ENCODE assay signal across 8 cellular contexts in genomic region chr6:34391023-34391485, GRCh38. TPM values are rescaled to one million over a fixed set of nuclear protein-coding genes. Genes with fewer than 3 reads are reported as not detected.
DNase-seq lines count a peak whose midpoint lies in the region; ATAC-seq and TF ChIP-seq lines count a peak whose summit lies in the region.

No MANE protein-coding gene starts in this region.

- H4K20me1 ChIP-seq in GM23248 (ENCODE audit: insufficient read depth): peaks cover 3% of the 10 kb centered on the region; the same call in 1 of the 2 replicates

- no peaks in the 10 kb centered on the region for H3K9me2 ChIP-seq in GM23248 (ENCODE audit: insufficient read depth)

- TF ChIP-seq CTCF in 22Rv1 (IDR thresholded peaks at IDR 0.05) (no peak), mucosa of descending colon (IDR thresholded peaks at IDR 0.05) (no peak)

- H3K27ac ChIP-seq in 22Rv1 (peak overlapping the region; percentile 72), GM23248 (peak overlapping the region; percentile 69)
- peak overlapping the region; percentile 86 for H3K27ac ChIP-seq in effector memory CD4-positive, alpha-beta T cell (ENCODE audit: insufficient read depth, low read length, poor library complexity, severe bottlenecking)

- H3K4me2 ChIP-seq in GM23248 (ENCODE audit: unreplicated experiment): peak overlapping the region; percentile 97

- H3K9me3 ChIP-seq in GM23248 (ENCODE audit: low read depth) (no peaks in the 10 kb centered on the region), mucosa of descending colon (no peaks in the 10 kb centered on the region)
- no peaks in the 10 kb centered on the region for H3K9me3 ChIP-seq in effector memory CD4-positive, alpha-beta T cell (ENCODE audit: control insufficient read depth, low read length)

- in situ Hi-C loops in GM23248 (cut with MboI): no loop called here

- H3K9ac ChIP-seq in GM23248: peak overlapping the region; percentile 84

- no peaks in the 10 kb centered on the region for H3K36me3 ChIP-seq in GM23248 (ENCODE audit: low read depth)
- H3K36me3 ChIP-seq in effector memory CD4-positive, alpha-beta T cell (ENCODE audit: control insufficient read depth, insufficient read depth, low read length): no peaks in the 10 kb centered on the region
- no peaks in the 10 kb centered on the region for H3K36me3 ChIP-seq in mucosa of descending colon (ENCODE audit: low read depth)

- H3F3A ChIP-seq in GM23248 (ENCODE audit: insufficient read depth): peaks cover 15% of the 10 kb centered on the region

- ATAC-seq in mucosa of descending colon: no peak

- no peaks in the 10 kb centered on the region for H3K27me3 ChIP-seq in GM23248 (replicated peaks; ENCODE audit: insufficient read depth)
- H3K27me3 ChIP-seq in effector memory CD4-positive, alpha-beta T cell (replicated peaks; ENCODE audit: control insufficient read depth, insufficient read depth, low read length, poor library complexity, severe bottlenecking): no peaks in the 10 kb centered on the region

- intact Hi-C loops in mucosa of descending colon (cut with DNase I, micrococcal nuclease): no loop called here

- peak overlapping the region; percentile 76 for H3K4me3 ChIP-seq in GM23248
- peak overlapping the region; percentile 95 for H3K4me3 ChIP-seq in effector memory CD4-positive, alpha-beta T cell (ENCODE audit: insufficient read depth, low read depth, low read length, poor library complexity, severe bottlenecking)
- peak overlapping the region; percentile 81 for H3K4me3 ChIP-seq in mucosa of descending colon

- H3K79me2 ChIP-seq in GM23248 (ENCODE audit: insufficient read depth): peaks cover 62% of the 10 kb centered on the region

- DNase-seq in GM23248 (peak; percentile 83), NOMO-1 (lab: John Stamatoyannopoulos, UW; ENCODE audit: unreplicated experiment in 2 of 2) (peak; percentile 40 to 55), mucosa of descending colon (peak in 1 of 3 donors; percentile 37), cerebellum (ENCODE audit: low spot score) (no peak)
- no peak for DNase-seq in effector memory CD4-positive, alpha-beta T cell
- no peak for DNase-seq in activated CD4-positive, CD25-positive, alpha-beta regulatory T cell (lab: John Stamatoyannopoulos, UW)
- no peak for DNase-seq in activated CD4-positive, alpha-beta T cell treated with anti-CD3 and anti-CD28 coated beads for 1 hour

- peak overlapping the region; percentile 80 for H2AFZ ChIP-seq in GM23248

- H3K4me1 ChIP-seq in GM23248 (ENCODE audit: insufficient read depth) (peaks cover 15% of the 10 kb centered on the region), mucosa of descending colon (ENCODE audit: low read depth) (peaks cover 18% of the 10 kb centered on the region)
- H3K4me1 ChIP-seq in effector memory CD4-positive, alpha-beta T cell (ENCODE audit: control insufficient read depth, insufficient read depth, low read length, poor library complexity, severe bottlenecking): no peaks in the 10 kb centered on the region

- 0 to 1% methylated on average over 7 of the region's 7 CpGs for WGBS in GM23248 (ENCODE audit: low coverage in 1 of 2, low lambda C conversion rate in 2 of 2, missing lambda C conversion rate in 2 of 2), 2 experiments

RNA-seq across cellular contexts. Expression of gene NUDT3, which starts 1.4 kb away (rescaled TPM):
- 11.5 and 13.8 TPM in 2 replicates for total RNA-seq in GM23248 (2014; rRNA removed; shearing (Covaris generic))
- polyA plus RNA-seq in GM23248 (2016; fragmentation: Nextera tagmentation; extraction: Ambion mirVana): 8.1 and 8.9 TPM in 2 replicates
- total RNA-seq in mucosa of descending colon (10 to 100 TPM; 19.1 to 48.7 (median 26.7) TPM), cerebellum (90.6 TPM)

RNA-seq across cellular contexts. Expression of gene RPS10, which starts 34.8 kb away (rescaled TPM):
- total RNA-seq in GM23248 (2014; rRNA removed; shearing (Covaris generic)): 1,857 and 2,539 TPM in 2 replicates
- polyA plus RNA-seq in GM23248 (2016; fragmentation: Nextera tagmentation; extraction: Ambion mirVana): 573 and 596 TPM in 2 replicates
- total RNA-seq in mucosa of descending colon: 1,000 to 10,000 TPM in 2 of 3 donors, 100 to 1,000 TPM in 1; 999 to 1,006 (median 1,004) TPM
- total RNA-seq in cerebellum: 716 TPM

Comparison
In these comparisons a context has a peak if more than half of its experiments do, and no peak if none do; other contexts are left out.
1. DNase-seq: peak in GM23248 (single experiment) and NOMO-1 (2 of 2); none in effector memory CD4-positive, alpha-beta T cell (0 of 3), cerebellum (single experiment), activated CD4-positive, CD25-positive, alpha-beta regulatory T cell (0 of 4) and activated CD4-positive, alpha-beta T cell treated with anti-CD3 and anti-CD28 coated beads for 1 hour (single experiment).
2. Peak in every context shown above with its lines, with median percentiles within 50 percentile points of each other: H3K27ac ChIP-seq and H3K4me3 ChIP-seq.